1 cellular context compared by ENCODE assay signal in the genomic region with DNA sequence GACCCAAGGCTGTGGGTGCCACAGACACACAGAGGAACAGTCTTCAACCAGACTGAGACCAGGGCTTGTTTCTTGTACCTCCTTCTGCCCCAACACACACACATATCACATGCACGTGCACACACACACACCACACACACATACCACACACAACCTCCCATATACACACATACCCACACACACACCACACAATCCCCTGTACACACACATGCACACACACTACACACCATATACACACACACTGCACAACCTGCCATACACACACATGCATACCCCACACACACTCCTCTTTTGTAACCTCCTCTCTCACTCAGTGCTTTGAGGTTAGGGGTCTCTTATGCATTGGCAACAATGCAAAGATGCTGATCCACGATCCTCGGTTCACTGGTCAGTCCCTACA.
TF ChIP-seq lines count a peak whose summit lies in the region.

No MANE protein-coding gene starts in this region.

TF ChIP-seq in IMR-90, 13 proteins besides CTCF, POLR2A, EP300 and RAD21 (continued from another document):
- no peak for TF ChIP-seq CHD1 (IDR thresholded peaks at IDR 0.05; ENCODE audit: low read depth, low read length)
- TF ChIP-seq, protein P1, sequence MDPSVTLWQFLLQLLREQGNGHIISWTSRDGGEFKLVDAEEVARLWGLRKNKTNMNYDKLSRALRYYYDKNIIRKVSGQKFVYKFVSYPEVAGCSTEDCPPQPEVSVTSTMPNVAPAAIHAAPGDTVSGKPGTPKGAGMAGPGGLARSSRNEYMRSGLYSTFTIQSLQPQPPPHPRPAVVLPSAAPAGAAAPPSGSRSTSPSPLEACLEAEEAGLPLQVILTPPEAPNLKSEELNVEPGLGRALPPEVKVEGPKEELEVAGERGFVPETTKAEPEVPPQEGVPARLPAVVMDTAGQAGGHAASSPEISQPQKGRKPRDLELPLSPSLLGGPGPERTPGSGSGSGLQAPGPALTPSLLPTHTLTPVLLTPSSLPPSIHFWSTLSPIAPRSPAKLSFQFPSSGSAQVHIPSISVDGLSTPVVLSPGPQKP (IDR thresholded peaks at IDR 0.05; ENCODE audit: borderline replicate concordance, low read depth, low read length) = no peak
- TF ChIP-seq SMC3 (IDR thresholded peaks at IDR 0.05; ENCODE audit: low read depth, low read length) = no peak
- no peak for TF ChIP-seq RCOR1 (IDR thresholded peaks at IDR 0.05; ENCODE audit: insufficient replicate concordance, low read length)
